In genomic region chr13:102182170-102182569, GRCh38 we compare ENCODE assay signal across 10 cellular contexts.
"Had no signal": no experiment of that assay in that cellular context is flagged by ENCODE, and none has a peak within 500 bp of the region (broad histone marks: within the 10 kb centered on the region; RNA-seq: fewer than 3 reads in every experiment).

No MANE protein-coding gene starts in this region.

- H3K27ac ChIP-seq: GM23248 had no signal

- ATAC-seq: GM23338, HCT116 had no signal

- H3K9me3 ChIP-seq: HAP-1 had no signal

- H3K36me3 ChIP-seq: HAP-1 had no signal

- H3K4me2 ChIP-seq: GM23338 had no signal

- H2AFZ ChIP-seq: GM23248, GM23338 had no signal

- H3K4me1 ChIP-seq: HAP-1 had no signal

- FAIRE-seq: H1 had no signal

- H3K9ac ChIP-seq: GM23248 had no signal

- DNase-seq: GM23248, GOT3, H7, H9, HCEC 1CT, HFFc6 had no signal

- H3K4me3 ChIP-seq: GM23248, GM23338, HAP-1 had no signal
